8 cellular contexts compared by ENCODE assay signal in the genomic region with DNA sequence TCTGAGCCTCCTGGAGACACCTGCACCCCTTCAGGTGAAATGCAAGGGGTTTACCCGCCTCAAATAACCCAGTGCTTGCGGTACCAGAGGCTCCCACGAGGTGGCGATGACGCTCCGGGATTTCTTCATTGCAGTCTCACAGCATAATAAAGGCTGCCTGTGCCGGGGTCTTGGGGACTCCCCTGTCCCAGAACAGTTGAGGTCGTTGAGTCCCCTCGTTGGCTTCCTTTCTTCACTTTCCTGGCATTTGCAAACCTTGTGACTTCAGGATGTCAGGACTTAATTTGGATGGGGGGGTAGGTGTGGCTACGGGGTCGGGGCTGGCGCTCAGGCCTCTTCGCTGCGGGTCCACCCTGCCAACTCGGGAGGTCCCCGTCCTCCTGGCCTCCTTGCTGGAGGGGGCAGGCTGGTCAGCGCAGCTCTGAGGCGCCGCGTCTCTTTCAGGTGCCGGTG. TPM values are rescaled to one million over a fixed set of nuclear protein-coding genes. Genes with fewer than 3 reads are reported as not detected.
DNase-seq lines count a peak whose midpoint lies in the region; ATAC-seq and TF ChIP-seq lines count a peak whose summit lies in the region.

No MANE protein-coding gene starts in this region.

- peak; percentile 26 to 47 for ATAC-seq in naive thymus-derived CD8-positive, alpha-beta T cell
- ATAC-seq in stimulated activated naive B cell treated with anti-CD40 and anti-IgM and Interleukin-4, amounts not matched to agents 10 μg/mL and 1 μg/mL and 100 μg/mL, for 72 hours (replicated peaks): peak; percentile 72 to 77
- ATAC-seq in GM21619 (IDR thresholded peaks at IDR 0.05; ENCODE audit: unreplicated experiment): no peak

- no peaks in the 10 kb centered on the region for H3K4me1 ChIP-seq in OCI-LY3 (ENCODE audit: low read length)

- no peak overlapping the region for H3K27ac ChIP-seq in OCI-LY3 (ENCODE audit: low read length)

- TF ChIP-seq CTCF in AG09319 (IDR thresholded peaks at IDR 0.05; ENCODE audit: low read depth, low read length) (peak; percentile 95), OCI-LY3 (IDR thresholded peaks at IDR 0.05; ENCODE audit: low read depth, low read length) (peak; percentile 98), epithelial cell of proximal tubule (conservative IDR thresholded peaks at IDR 0.05; ENCODE audit: low read depth, low read length) (peak; percentile 92)

- POLR2A ChIA-PET in naive thymus-derived CD8-positive, alpha-beta T cell (lab: Charles Lee): interaction anchor here (0.6 to 5.5 kb wide), 3 partner anchors 34 to 472 kb away, joined by 4 to 48 read pairs (median 12); no protein-coding TSS in a partner anchor

- no peaks in the 10 kb centered on the region for H3K79me2 ChIP-seq in OCI-LY3 (ENCODE audit: low read length)

- H2AFZ ChIP-seq in OCI-LY3 (ENCODE audit: low read depth, low read length): no peak overlapping the region

- peaks cover 4 to 15% (median 11%) of the 10 kb centered on the region in 4 donors for H3K4me1 Mint-ChIP-seq in naive thymus-derived CD8-positive, alpha-beta T cell
- peaks cover 12 to 23% of the 10 kb centered on the region in 2 donors for H3K4me1 Mint-ChIP-seq in stimulated activated naive B cell treated with anti-CD40 and anti-IgM and Interleukin-4, amounts not matched to agents 10 μg/mL and 1 μg/mL and 100 μg/mL, for 72 hours

- H4K20me1 ChIP-seq in OCI-LY3 (ENCODE audit: insufficient read depth, low read length): no peaks in the 10 kb centered on the region

- H3K9me3 ChIP-seq in OCI-LY3 (ENCODE audit: insufficient read depth, low read length): no peaks in the 10 kb centered on the region

- H3K27me3 Mint-ChIP-seq in naive thymus-derived CD8-positive, alpha-beta T cell: peaks cover 0 to 17% (median 5%) of the 10 kb centered on the region in 5 donors
- peaks cover 12 to 32% of the 10 kb centered on the region in 2 donors for H3K27me3 Mint-ChIP-seq in stimulated activated naive B cell treated with anti-CD40 and anti-IgM and Interleukin-4, amounts not matched to agents 10 μg/mL and 1 μg/mL and 100 μg/mL, for 72 hours

- no peak overlapping the region for H3K9ac ChIP-seq in OCI-LY3 (ENCODE audit: low read length)

- H3K27ac Mint-ChIP-seq in naive thymus-derived CD8-positive, alpha-beta T cell: peak overlapping the region in 6 of 10 donors; percentile 13 to 84 (median 74)
- peak overlapping the region; percentile 51 for H3K27ac Mint-ChIP-seq in stimulated activated naive B cell treated with anti-CD40 and anti-IgM and Interleukin-4, amounts not matched to agents 10 μg/mL and 1 μg/mL and 100 μg/mL, for 72 hours

- no peaks in the 10 kb centered on the region for H3K9me3 Mint-ChIP-seq in naive thymus-derived CD8-positive, alpha-beta T cell
- no peaks in the 10 kb centered on the region for H3K9me3 Mint-ChIP-seq in stimulated activated naive B cell treated with anti-CD40 and anti-IgM and Interleukin-4, amounts not matched to agents 10 μg/mL and 1 μg/mL and 100 μg/mL, for 72 hours

- no peaks in the 10 kb centered on the region for H3K36me3 ChIP-seq in OCI-LY3 (replicated peaks; ENCODE audit: low read depth, low read length)

- H3K27me3 ChIP-seq in OCI-LY3 (ENCODE audit: low read depth, low read length): no peaks in the 10 kb centered on the region

- peak overlapping the region in 9 of 10 donors; percentile 19 to 72 (median 54) for H3K4me3 Mint-ChIP-seq in naive thymus-derived CD8-positive, alpha-beta T cell
- H3K4me3 Mint-ChIP-seq in stimulated activated naive B cell treated with anti-CD40 and anti-IgM and Interleukin-4, amounts not matched to agents 10 μg/mL and 1 μg/mL and 100 μg/mL, for 72 hours: no peak overlapping the region

- H3K36me3 Mint-ChIP-seq in naive thymus-derived CD8-positive, alpha-beta T cell: no peaks in the 10 kb centered on the region
- no peaks in the 10 kb centered on the region for H3K36me3 Mint-ChIP-seq in stimulated activated naive B cell treated with anti-CD40 and anti-IgM and Interleukin-4, amounts not matched to agents 10 μg/mL and 1 μg/mL and 100 μg/mL, for 72 hours

- H3K4me3 ChIP-seq in OCI-LY3 (ENCODE audit: low read length): no peak overlapping the region
- H3K4me3 ChIP-seq in epithelial cell of proximal tubule (ENCODE audit: low read depth, low read length): no peak overlapping the region

- peak; percentile 5 for DNase-seq in AG09319 (ENCODE audit: extremely low read depth, low read depth)
- peak; percentile 19 for DNase-seq in H4 (ENCODE audit: low spot score)
- DNase-seq in activated T-cell treated with anti-CD3 and anti-CD28 coated beads for 24 hours (ENCODE audit: low read depth): peak; percentile 80
- DNase-seq in epithelial cell of proximal tubule (ENCODE audit: low read depth): no peak
- peak; percentile 71 to 91 (median 84) for DNase-seq in naive thymus-derived CD8-positive, alpha-beta T cell
- peak; percentile 67 for DNase-seq in stimulated activated naive B cell treated with anti-CD40 and anti-IgM and Interleukin-4, amounts not matched to agents 10 μg/mL and 1 μg/mL and 100 μg/mL, for 72 hours

- no peak overlapping the region; the same call in 1 of the 2 replicates for H3K4me2 ChIP-seq in OCI-LY3 (ENCODE audit: low read length)

RNA-seq across cellular contexts. Expression of gene GNAT1, which starts 1.3 kb away (rescaled TPM):
- total RNA-seq in H4 (2014; rRNA removed; shearing (Covaris generic)): not detected in 2 replicates
- total RNA-seq in epithelial cell of proximal tubule: not detected in 2 replicates
- total RNA-seq in naive thymus-derived CD8-positive, alpha-beta T cell: not detected
- not detected for polyA plus RNA-seq in naive thymus-derived CD8-positive, alpha-beta T cell

RNA-seq across cellular contexts. Expression of gene SLC38A3, which starts 12.4 kb away (rescaled TPM):
- total RNA-seq in H4 (2014; rRNA removed; shearing (Covaris generic)): not detected in 2 replicates
- total RNA-seq in epithelial cell of proximal tubule: not detected in 2 replicates
- total RNA-seq in naive thymus-derived CD8-positive, alpha-beta T cell: not detected
- not detected for polyA plus RNA-seq in naive thymus-derived CD8-positive, alpha-beta T cell

RNA-seq across cellular contexts. Expression of gene SEMA3F, which starts 37.6 kb away (rescaled TPM):
- 0.33 and 3.8 TPM in 2 replicates for total RNA-seq in H4 (2014; rRNA removed; shearing (Covaris generic))
- total RNA-seq in epithelial cell of proximal tubule: 36.0 and 58.6 TPM in 2 replicates
- total RNA-seq in naive thymus-derived CD8-positive, alpha-beta T cell: not detected
- not detected for polyA plus RNA-seq in naive thymus-derived CD8-positive, alpha-beta T cell

RNA-seq across cellular contexts. Expression of gene GNAI2, which starts 43.3 kb away (rescaled TPM):
- total RNA-seq in H4 (2014; rRNA removed; shearing (Covaris generic)): 127 and 141 TPM in 2 replicates
- 263 and 264 TPM in 2 replicates for total RNA-seq in epithelial cell of proximal tubule
- 100 to 1,000 TPM; 253 to 258 TPM for total RNA-seq in naive thymus-derived CD8-positive, alpha-beta T cell
- 100 to 1,000 TPM; 405 to 534 (median 417) TPM for polyA plus RNA-seq in naive thymus-derived CD8-positive, alpha-beta T cell

Comparison
In these comparisons a context has a peak if more than half of its experiments do, and no peak if none do; other contexts are left out.
1. H3K4me3 Mint-ChIP-seq: peak in naive thymus-derived CD8-positive, alpha-beta T cell (9 of 10); none in stimulated activated naive B cell treated with anti-CD40 and anti-IgM and Interleukin-4, amounts not matched to agents 10 μg/mL and 1 μg/mL and 100 μg/mL, for 72 hours (0 of 2).
2. Peak in every context shown above with its lines, with median percentiles within 50 percentile points of each other: CTCF ChIP-seq.